Comparison of ENCODE assay signal across 1 cellular context in genomic region chr5:169422087-169422486, GRCh38.
TF ChIP-seq lines count a peak whose summit lies in the region.

No MANE protein-coding gene starts in this region.

TF ChIP-seq in A549, 52 proteins besides CTCF, POLR2A, EP300 and RAD21 (continued from another document):
- no peak for TF ChIP-seq HMGXB4 (CRISPR knock-in tag; IDR thresholded peaks at IDR 0.05; ENCODE audit: borderline replicate concordance)
